8 cellular contexts compared by ENCODE assay signal in the genomic region with DNA sequence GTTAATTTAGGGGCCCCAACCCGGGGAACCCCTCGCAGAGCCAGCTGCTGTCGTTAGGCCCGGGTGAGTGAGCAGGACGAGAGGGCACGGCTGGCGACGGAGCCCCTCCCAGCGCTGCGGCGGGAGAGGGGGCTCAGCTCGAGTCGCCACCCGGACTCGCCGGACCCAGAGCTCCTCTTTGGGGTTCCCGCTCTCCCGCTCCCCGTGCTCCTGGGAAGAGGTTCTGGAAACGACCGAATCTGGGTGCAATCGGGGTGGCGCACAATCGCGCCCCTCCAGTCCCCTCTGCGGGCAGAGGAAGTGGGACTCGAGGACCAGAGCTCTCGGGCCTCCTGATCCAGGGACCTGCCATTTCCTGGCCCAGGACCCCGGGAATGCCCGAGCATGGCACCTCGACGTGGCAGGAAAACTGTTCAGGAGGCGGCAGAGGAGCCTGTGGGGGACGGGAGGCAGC. TPM values are rescaled to one million over a fixed set of nuclear protein-coding genes. Genes with fewer than 3 reads are reported as not detected.
DNase-seq lines count a peak whose midpoint lies in the region; ATAC-seq and TF ChIP-seq lines count a peak whose summit lies in the region.

No MANE protein-coding gene starts in this region.

- H3K4me1 ChIP-seq in Peyer's patch (peaks cover 0 to 6% (median 0%) of the 10 kb centered on the region in 4 donors), rectal smooth muscle tissue (ENCODE audit: control insufficient read depth, insufficient read depth, low read length) (no peaks in the 10 kb centered on the region)

- TF ChIP-seq POLR2A in Peyer's patch (IDR thresholded peaks at IDR 0.05): no peak

- peak; percentile 20 for ATAC-seq in GM19351 (IDR thresholded peaks at IDR 0.05; ENCODE audit: unreplicated experiment)
- ATAC-seq in omental fat pad (ENCODE audit: low FRiP score): no peak
- no peak for ATAC-seq in GM18498 (IDR thresholded peaks at IDR 0.05; ENCODE audit: unreplicated experiment)
- ATAC-seq in HG02588 (IDR thresholded peaks at IDR 0.05; ENCODE audit: unreplicated experiment): no peak
- no peak for ATAC-seq in GM18870 (IDR thresholded peaks at IDR 0.05; ENCODE audit: unreplicated experiment)

- peak in 1 of 3 donors; percentile 43 for DNase-seq in Peyer's patch
- DNase-seq in fibroblast of pulmonary artery (ENCODE audit: low read depth): no peak
- no peak for DNase-seq in omental fat pad (ENCODE audit: low spot score)

- H3K36me3 ChIP-seq in Peyer's patch (no peaks in the 10 kb centered on the region), rectal smooth muscle tissue (ENCODE audit: control insufficient read depth, insufficient read depth, low read length) (no peaks in the 10 kb centered on the region)

- H3K27me3 ChIP-seq in Peyer's patch (no peaks in the 10 kb centered on the region), rectal smooth muscle tissue (ENCODE audit: control insufficient read depth, insufficient read depth, low read length) (no peaks in the 10 kb centered on the region)

- TF ChIP-seq CTCF in Peyer's patch (IDR thresholded peaks at IDR 0.05): no peak
- TF ChIP-seq CTCF in fibroblast of pulmonary artery (IDR thresholded peaks at IDR 0.05; ENCODE audit: low read length, missing control alignments): no peak
- no peak for TF ChIP-seq CTCF in omental fat pad (IDR thresholded peaks at IDR 0.05)

- H3K27ac ChIP-seq in Peyer's patch (peak overlapping the region in 1 of 4 donors; percentile 43), rectal smooth muscle tissue (ENCODE audit: low read depth, low read length) (no peak overlapping the region)

- no peaks in the 10 kb centered on the region for H3K9me3 ChIP-seq in Peyer's patch

- H3K9ac ChIP-seq in rectal smooth muscle tissue (ENCODE audit: low read length): no peak overlapping the region

- H3K4me3 ChIP-seq in Peyer's patch (peak overlapping the region; percentile 43 to 62 (median 54)), fibroblast of pulmonary artery (replicated peaks; ENCODE audit: low read depth, low read length) (peak overlapping the region; percentile 56), rectal smooth muscle tissue (ENCODE audit: low read length) (peak overlapping the region; percentile 59)

RNA-seq across cellular contexts. Expression of gene ARAF, which starts 37.3 kb away (rescaled TPM):
- total RNA-seq in Peyer's patch (10 to 100 TPM; 55.7 to 78.4 (median 72.5) TPM), omental fat pad (10 to 100 TPM; 31.2 to 43.8 (median 38.9) TPM)

RNA-seq across cellular contexts. Expression of gene ZNF41, which starts 40.7 kb away (rescaled TPM):
- 10 to 100 TPM; 10.3 to 21.2 (median 16.1) TPM for total RNA-seq in Peyer's patch
- total RNA-seq in omental fat pad: 10 to 100 TPM in 1 of 4 donors, 1 to 10 TPM in 3; 6.6 to 13.6 (median 8.8) TPM

RNA-seq across cellular contexts. Expression of gene TIMP1, which starts 58.5 kb away (rescaled TPM):
- 10 to 100 TPM; 22.5 to 80.0 (median 39.7) TPM for total RNA-seq in Peyer's patch
- total RNA-seq in omental fat pad: 1,000 to 10,000 TPM in 2 of 4 donors, 100 to 1,000 TPM in 1, 10 to 100 TPM in 1; 92.8 to 1,509 (median 915) TPM
